Comparison of ENCODE assay signal across 10 cellular contexts in the genomic region with DNA sequence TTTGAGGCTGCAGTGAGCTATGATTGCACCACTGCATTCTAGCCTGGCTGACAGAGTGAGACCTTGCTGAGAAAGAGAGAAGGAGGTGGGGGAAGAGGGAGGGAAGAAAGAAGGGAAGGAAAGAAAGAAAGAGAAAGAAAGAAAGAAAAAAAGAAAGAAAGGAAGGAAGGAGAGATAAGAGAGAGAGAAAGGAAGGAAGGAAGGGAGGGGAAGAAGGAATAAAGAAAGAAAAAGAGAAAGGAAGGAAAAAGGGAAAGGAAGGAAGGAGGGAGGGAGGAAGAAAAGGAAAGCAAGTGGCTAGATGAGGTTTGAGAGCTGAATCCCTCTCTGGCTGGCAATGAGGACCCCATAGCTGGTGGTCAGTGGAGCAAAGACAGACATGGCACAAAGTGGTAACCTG. TPM values are rescaled to one million over a fixed set of nuclear protein-coding genes. Genes with fewer than 3 reads are reported as not detected.
"Had no signal": no experiment of that assay in that cellular context is flagged by ENCODE, and none has a peak within 500 bp of the region (broad histone marks: within the 10 kb centered on the region; RNA-seq: fewer than 3 reads in every experiment).

No MANE protein-coding gene starts in this region.

- ATAC-seq: GM23338, HepG2 had no signal

- H3K4me3 Mint-ChIP-seq: GM23338, H9, HFFc6, IgD-negative memory B cell had no signal

- H3K27ac Mint-ChIP-seq: GM23338, H9, HFFc6 had no signal

- H3K4me2 ChIP-seq: GM23338 had no signal

- H3K4me3 ChIP-seq: GM23338 had no signal

- H3K27ac ChIP-seq: HL-60 had no signal

- FAIRE-seq: H1, H54, HepG2 had no signal

- H3K36me3 Mint-ChIP-seq: IgD-negative memory B cell had no signal

- H3K4me1 Mint-ChIP-seq: IgD-negative memory B cell had no signal

- H2AFZ ChIP-seq: GM23338 had no signal

- DNase-seq: H9, HCEC 1CT, HFFc6 had no signal

RNA-seq across cellular contexts. Expression of a gene that starts 20.4 kb away (rescaled TPM):
- total RNA-seq: GM23338, H1, H9, HepG2, HFFc6, HT1080 had no signal
- polyA plus RNA-seq: GM23338, H1, HepG2, IgD-negative memory B cell had no signal

RNA-seq across cellular contexts. Expression of a gene that starts 58.2 kb away (rescaled TPM):
- total RNA-seq: HepG2 had no signal
- polyA plus RNA-seq: HepG2, IgD-negative memory B cell had no signal
